In genomic region chr13:59710416-59710815, GRCh38 we compare ENCODE assay signal across 17 cellular contexts.
DNase-seq lines count a peak whose midpoint lies in the region; ATAC-seq, FAIRE-seq and TF ChIP-seq lines count a peak whose summit lies in the region.
"Had no signal": no experiment of that assay in that cellular context is flagged by ENCODE, and none has a peak within 500 bp of the region (broad histone marks: within the 10 kb centered on the region; RNA-seq: fewer than 3 reads in every experiment).

No MANE protein-coding gene starts in this region.

- TF ChIP-seq CTCF in A549 (IDR thresholded peaks at IDR 0.05) (no peak), fibroblast of villous mesenchyme (IDR thresholded peaks at IDR 0.05; ENCODE audit: insufficient read depth, low read depth, low read length) (no peak), parathyroid adenoma (IDR thresholded peaks at IDR 0.05) (no peak)

- no peaks in the 10 kb centered on the region for H3K9me3 Mint-ChIP-seq in T-cell

- no peak overlapping the region for H3K27ac Mint-ChIP-seq in T-cell
- H3K27ac Mint-ChIP-seq: CD4-positive, alpha-beta memory T cell had no signal

- H3K9me3 ChIP-seq in A549 (no peaks in the 10 kb centered on the region), HUES6 (ENCODE audit: control insufficient read depth, insufficient read depth, low read depth, low read length) (no peaks in the 10 kb centered on the region), parathyroid adenoma (ENCODE audit: control insufficient read depth, low read length) (no peaks in the 10 kb centered on the region)

- H2AFZ ChIP-seq in parathyroid adenoma, result no peak overlapping the region

- TF ChIP-seq RAD21 in A549 (conservative IDR thresholded peaks at IDR 0.05 in 1 of 2, IDR thresholded peaks at IDR 0.05 in 1 of 2), result no peak

- H3K9ac ChIP-seq in HUES6 (ENCODE audit: low read length) (no peak overlapping the region), parathyroid adenoma (no peak overlapping the region)

- H3K4me2 ChIP-seq in A549 (no peak overlapping the region), parathyroid adenoma (ENCODE audit: low read length) (no peak overlapping the region)

- H3K36me3 ChIP-seq in HUES6 (ENCODE audit: control insufficient read depth, insufficient read depth, low read length) (no peaks in the 10 kb centered on the region), parathyroid adenoma (ENCODE audit: control insufficient read depth, insufficient read depth, low read length) (no peaks in the 10 kb centered on the region)

- no peak for TF ChIP-seq POLR2A in A549 (IDR thresholded peaks at IDR 0.05; ENCODE audit: low read length)

- no peaks in the 10 kb centered on the region for H3K27me3 ChIP-seq in HUES6 (ENCODE audit: control insufficient read depth, insufficient read depth, low read length)
- H3K27me3 ChIP-seq in parathyroid adenoma (ENCODE audit: control insufficient read depth, insufficient read depth, low read length), result no peaks in the 10 kb centered on the region

- no peaks in the 10 kb centered on the region for H3K27me3 Mint-ChIP-seq in T-cell
- H3K27me3 Mint-ChIP-seq: CD4-positive, alpha-beta memory T cell had no signal

- WGBS in A549 (ENCODE audit: missing lambda C conversion rate), result 100% methylated on average over 1 of the region's 1 CpG

- CTCF ChIA-PET in A549 (lab: Yijun Ruan, JAX) (no interaction called here), T-cell (lab: Charles Lee) (no interaction called here)

- no peaks in the 10 kb centered on the region for H3K79me2 ChIP-seq in parathyroid adenoma

- no peak for ATAC-seq in A549
- ATAC-seq in T-cell (replicated peaks in 1 of 4), result no peak

- H3K36me3 Mint-ChIP-seq in T-cell, result no peaks in the 10 kb centered on the region
- H3K36me3 Mint-ChIP-seq: CD4-positive, alpha-beta memory T cell had no signal

- no peak for TF ChIP-seq EP300 in A549 (IDR thresholded peaks at IDR 0.05)

- no peak overlapping the region for H3K27ac ChIP-seq in A549
- peak overlapping the region; percentile 46; the same call in 1 of the 2 replicates for H3K27ac ChIP-seq in HUES6 (ENCODE audit: low read depth, low read length)
- H3K27ac ChIP-seq in parathyroid adenoma, result peak overlapping the region; percentile 80

- H3K4me3 Mint-ChIP-seq in T-cell, result no peak overlapping the region
- H3K4me3 Mint-ChIP-seq: CD4-positive, alpha-beta memory T cell had no signal

- H3K4me3 ChIP-seq in A549 (no peak overlapping the region), HUES6 (ENCODE audit: low read depth, low read length) (no peak overlapping the region), fibroblast of villous mesenchyme (ENCODE audit: low read depth, low read length) (no peak overlapping the region), parathyroid adenoma (ENCODE audit: low read depth, low read length) (no peak overlapping the region)

- DNase-seq in A549 (ENCODE audit: low read depth in 1 of 2, low spot score in 1 of 2), result no peak
- DNase-seq in fibroblast of villous mesenchyme (ENCODE audit: low read depth), result peak; percentile 57
- DNase-seq in activated CD8-positive, alpha-beta memory T cell treated with anti-CD3 and anti-CD28 coated beads for 24 hours, result no peak
- no peak for DNase-seq in retina
- DNase-seq in T-cell, result no peak
- DNase-seq: 8988T; C1 segment of cervical spinal cord; Calu3; CD4-positive, alpha-beta memory T cell; COR-L47; DMS53; DMS79 treated with DMSO at 0.1 percent for 48 hours; HCEC 1CT had no signal

- H3K4me1 ChIP-seq in A549 (no peaks in the 10 kb centered on the region), HUES6 (ENCODE audit: control insufficient read depth, insufficient read depth, low read length) (peaks cover 3% of the 10 kb centered on the region; the same call in 1 of the 2 replicates), parathyroid adenoma (peaks cover 25% of the 10 kb centered on the region)

- no peaks in the 10 kb centered on the region for H3K4me1 Mint-ChIP-seq in T-cell
- H3K4me1 Mint-ChIP-seq: CD4-positive, alpha-beta memory T cell had no signal

- POLR2A ChIA-PET in A549 (lab: Yijun Ruan, JAX) (no interaction called here), T-cell (lab: Charles Lee) (no interaction called here)

- no peak for FAIRE-seq in A549 (lab: Jason Lieb, UNC)
- FAIRE-seq: GM12892, H1 had no signal

TF ChIP-seq in A549, 52 proteins besides CTCF, POLR2A, EP300 and RAD21:
- no peak for TF ChIP-seq FOSL2 (IDR thresholded peaks at IDR 0.05)
- 0 out of 2 replicates have a peak, but pooled peaks have one; percentile 20 for TF ChIP-seq FOSL2 (CRISPR knock-in tag; IDR thresholded peaks at IDR 0.05)
- TF ChIP-seq, protein P1, sequence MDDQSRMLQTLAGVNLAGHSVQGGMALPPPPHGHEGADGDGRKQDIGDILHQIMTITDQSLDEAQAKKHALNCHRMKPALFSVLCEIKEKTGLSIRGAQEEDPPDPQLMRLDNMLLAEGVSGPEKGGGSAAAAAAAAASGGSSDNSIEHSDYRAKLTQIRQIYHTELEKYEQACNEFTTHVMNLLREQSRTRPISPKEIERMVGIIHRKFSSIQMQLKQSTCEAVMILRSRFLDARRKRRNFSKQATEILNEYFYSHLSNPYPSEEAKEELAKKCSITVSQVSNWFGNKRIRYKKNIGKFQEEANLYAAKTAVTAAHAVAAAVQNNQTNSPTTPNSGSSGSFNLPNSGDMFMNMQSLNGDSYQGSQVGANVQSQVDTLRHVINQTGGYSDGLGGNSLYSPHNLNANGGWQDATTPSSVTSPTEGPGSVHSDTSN (IDR thresholded peaks at IDR 0.05), result no peak
- TF ChIP-seq NR3C1 (IDR thresholded peaks at IDR 0.05), result no peak

Comparison
In these comparisons a context has a peak if more than half of its experiments do, and no peak if none do; other contexts are left out.
1. H3K27ac ChIP-seq: peak in HUES6 (single experiment) and parathyroid adenoma (single experiment); none in A549 (0 of 2).